29 cellular contexts compared by ENCODE assay signal in genomic region chr10:119549247-119549999, GRCh38.
"Had no signal": no experiment of that assay in that cellular context is flagged by ENCODE, and none has a peak within 500 bp of the region (broad histone marks: within the 10 kb centered on the region; RNA-seq: fewer than 3 reads in every experiment).

No MANE protein-coding gene starts in this region.

- H3K4me2 ChIP-seq: neural progenitor cell, smooth muscle cell had no signal

- H3K4me3 Mint-ChIP-seq: mesothelial cell of epicardium; naive B cell; natural killer cell; nephron progenitor cell; neural progenitor cell; stimulated activated memory B cell treated with anti-CD40 and anti-IgM and Interleukin-4, amounts not matched to agents 10 μg/mL and 1 μg/mL and 100 μg/mL, for 72 hours; stimulated activated naive CD8-positive, alpha-beta T cell treated with anti-CD3 and anti-CD28 coated beads, Interleukin-15, amount 100 ng/mL, for 72 hours had no signal

- H3K4me1 ChIP-seq: left lung, lower lobe of right lung, parathyroid adenoma, psoas muscle, right atrium auricular region, right lobe of liver, upper lobe of left lung had no signal

- H3K4me1 Mint-ChIP-seq: naive B cell; natural killer cell; stimulated activated memory B cell treated with anti-CD40 and anti-IgM and Interleukin-4, amounts not matched to agents 10 μg/mL and 1 μg/mL and 100 μg/mL, for 72 hours; stimulated activated naive CD8-positive, alpha-beta T cell treated with anti-CD3 and anti-CD28 coated beads, Interleukin-15, amount 100 ng/mL, for 72 hours had no signal

- H3K9ac ChIP-seq: neural progenitor cell, parathyroid adenoma had no signal

- H3K9me3 ChIP-seq: left lung, lower lobe of right lung, neutrophil, psoas muscle, right atrium auricular region, right lobe of liver, testis, thyroid gland, transverse colon, upper lobe of left lung, vagina had no signal

- ATAC-seq: left colon; left lung; lower lobe of right lung; natural killer cell; psoas muscle; right lobe of liver; stimulated activated memory B cell treated with anti-CD40 and anti-IgM and Interleukin-4, amounts not matched to agents 10 μg/mL and 1 μg/mL and 100 μg/mL, for 72 hours; stimulated activated naive CD8-positive, alpha-beta T cell treated with anti-CD3 and anti-CD28 coated beads, Interleukin-15, amount 100 ng/mL, for 72 hours had no signal

- H3K27me3 ChIP-seq: right atrium auricular region, right lobe of liver, testis, thyroid gland, upper lobe of left lung, vagina had no signal

- FAIRE-seq: kidney had no signal

- H2AFZ ChIP-seq: neural progenitor cell, parathyroid adenoma had no signal

- DNase-seq: kidney; left colon; left lung; lower lobe of right lung; mesendoderm; naive B cell; natural killer cell; nephron progenitor cell; occipital lobe; psoas muscle; stimulated activated CD4-positive, alpha-beta T cell treated with anti-CD3 and anti-CD28 coated beads, Interleukin-1b, Interleukin-23, amount 100 ng/mL, for 48 hours; stimulated activated CD4-positive, alpha-beta T cell treated with anti-CD3 and anti-CD28 coated beads, Interleukin-2, amount 100 ng/mL, for 48 hours; stimulated activated CD4-positive, alpha-beta T cell treated with anti-CD3 and anti-CD28 coated beads, Interleukin-4, amount 100 ng/mL, for 4 hours; stimulated activated CD8-positive, alpha-beta memory T cell treated with anti-CD3 and anti-CD28 coated beads, Interleukin-4, amount 100 ng/mL, for 48 hours; stimulated activated naive CD4-positive, alpha-beta T cell treated with Interleukin-2 at 50 U/mL for 16 hours; stimulated activated naive CD8-positive, alpha-beta T cell treated with anti-CD3 and anti-CD28 coated beads, Interleukin-15, amount 100 ng/mL, for 72 hours; testis; thyroid gland; transverse colon; upper lobe of left lung had no signal

- H3K9me3 Mint-ChIP-seq: naive B cell; natural killer cell; neural progenitor cell; stimulated activated memory B cell treated with anti-CD40 and anti-IgM and Interleukin-4, amounts not matched to agents 10 μg/mL and 1 μg/mL and 100 μg/mL, for 72 hours; stimulated activated naive CD8-positive, alpha-beta T cell treated with anti-CD3 and anti-CD28 coated beads, Interleukin-15, amount 100 ng/mL, for 72 hours had no signal

- H3K27ac Mint-ChIP-seq: mesothelial cell of epicardium; naive B cell; natural killer cell; nephron progenitor cell; neural progenitor cell; stimulated activated memory B cell treated with anti-CD40 and anti-IgM and Interleukin-4, amounts not matched to agents 10 μg/mL and 1 μg/mL and 100 μg/mL, for 72 hours; stimulated activated naive CD8-positive, alpha-beta T cell treated with anti-CD3 and anti-CD28 coated beads, Interleukin-15, amount 100 ng/mL, for 72 hours had no signal

- H3K27ac ChIP-seq: left lung, lower lobe of right lung, neural progenitor cell, neutrophil, parathyroid adenoma, psoas muscle, right atrium auricular region, right lobe of liver, testis, thyroid gland, transverse colon, upper lobe of left lung, vagina had no signal

- H3K79me2 ChIP-seq: parathyroid adenoma had no signal

- H3K36me3 ChIP-seq: left lung, lower lobe of right lung, neural progenitor cell, neutrophil, right atrium auricular region, right lobe of liver, thyroid gland, transverse colon, upper lobe of left lung, vagina had no signal

- H3K36me3 Mint-ChIP-seq: mesothelial cell of epicardium; naive B cell; natural killer cell; neural progenitor cell; stimulated activated memory B cell treated with anti-CD40 and anti-IgM and Interleukin-4, amounts not matched to agents 10 μg/mL and 1 μg/mL and 100 μg/mL, for 72 hours had no signal

- H3K4me3 ChIP-seq: left lung, lower lobe of right lung, neural progenitor cell, psoas muscle, right atrium auricular region, right lobe of liver, smooth muscle cell, testis, thyroid gland, transverse colon, upper lobe of left lung, vagina had no signal
